Comparison of ENCODE assay signal across 21 cellular contexts in the genomic region with DNA sequence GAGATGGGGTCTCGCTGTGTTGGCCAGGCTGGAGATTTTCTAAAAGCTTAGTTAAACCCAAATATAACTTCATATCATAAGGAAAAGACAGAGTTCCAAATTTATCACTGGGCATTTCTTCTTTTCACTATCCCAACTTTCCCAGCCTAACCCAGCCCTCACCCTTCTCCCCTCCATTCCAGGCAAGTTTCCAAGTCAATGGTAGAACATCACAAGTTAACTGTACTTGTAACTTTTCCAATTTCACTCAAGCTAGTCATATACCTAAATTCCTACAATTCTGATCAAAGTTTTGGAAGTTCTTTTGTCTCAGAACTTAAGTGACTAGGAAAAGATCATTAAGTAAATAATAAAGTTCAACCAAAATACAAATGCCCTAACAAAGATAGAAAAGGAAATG.
"Had no signal": no experiment of that assay in that cellular context is flagged by ENCODE, and none has a peak within 500 bp of the region (broad histone marks: within the 10 kb centered on the region; RNA-seq: fewer than 3 reads in every experiment).

No MANE protein-coding gene starts in this region.

- H3K27ac Mint-ChIP-seq: activated CD4-positive, alpha-beta memory T cell treated with anti-CD3 and anti-CD28 coated beads, Interleukin-2, amount 10 ng/mL, durations not matched to agents 7 days and 5 days; activated CD8-positive, alpha-beta memory T cell treated with anti-CD3 and anti-CD28 coated beads, Interleukin-2, amount 10 ng/mL, durations not matched to agents 7 days and 5 days; activated naive CD8-positive, alpha-beta T cell treated with anti-CD3 and anti-CD28 coated beads for 36 hours; stimulated activated naive CD8-positive, alpha-beta T cell treated with anti-CD3 and anti-CD28 coated beads, Interleukin-15, amount 100 ng/mL, for 72 hours had no signal

- H3K4me3 Mint-ChIP-seq: activated CD4-positive, alpha-beta memory T cell treated with anti-CD3 and anti-CD28 coated beads, Interleukin-2, amount 10 ng/mL, durations not matched to agents 7 days and 5 days; activated CD8-positive, alpha-beta memory T cell treated with anti-CD3 and anti-CD28 coated beads, Interleukin-2, amount 10 ng/mL, durations not matched to agents 7 days and 5 days; activated naive CD8-positive, alpha-beta T cell treated with anti-CD3 and anti-CD28 coated beads for 36 hours; naive thymus-derived CD4-positive, alpha-beta T cell; stimulated activated naive CD8-positive, alpha-beta T cell treated with anti-CD3 and anti-CD28 coated beads, Interleukin-15, amount 100 ng/mL, for 72 hours had no signal

- H3K9me3 Mint-ChIP-seq: activated CD4-positive, alpha-beta memory T cell treated with anti-CD3 and anti-CD28 coated beads, Interleukin-2, amount 10 ng/mL, durations not matched to agents 7 days and 5 days; activated naive CD8-positive, alpha-beta T cell treated with anti-CD3 and anti-CD28 coated beads for 36 hours; naive thymus-derived CD4-positive, alpha-beta T cell; stimulated activated naive CD8-positive, alpha-beta T cell treated with anti-CD3 and anti-CD28 coated beads, Interleukin-15, amount 100 ng/mL, for 72 hours had no signal

- H3K9me3 ChIP-seq: breast epithelium, heart right ventricle, mucosa of descending colon, prostate gland, vagina had no signal

- H3K27me3 ChIP-seq: breast epithelium, heart right ventricle, vagina had no signal

- DNase-seq: activated CD4-positive, alpha-beta memory T cell treated with anti-CD3 and anti-CD28 coated beads, Interleukin-2, amount 10 ng/mL, durations not matched to agents 7 days and 5 days; activated CD4-positive, alpha-beta T cell treated with anti-CD3 and anti-CD28 coated beads for 48 hours; activated CD4-positive, CD25-positive, alpha-beta regulatory T cell; activated CD8-positive, alpha-beta memory T cell treated with anti-CD3 and anti-CD28 coated beads, Interleukin-2, amount 10 ng/mL, durations not matched to agents 7 days and 5 days; activated naive CD4-positive, alpha-beta T cell; activated naive CD8-positive, alpha-beta T cell treated with anti-CD3 and anti-CD28 coated beads for 36 hours; dermis blood vessel endothelial cell; effector memory CD4-positive, alpha-beta T cell; heart right ventricle; kidney glomerular epithelial cell; left ventricle myocardium superior; mesenchymal stem cell; mucosa of descending colon; naive thymus-derived CD4-positive, alpha-beta T cell; right cardiac atrium; stimulated activated naive CD8-positive, alpha-beta T cell treated with anti-CD3 and anti-CD28 coated beads, Interleukin-15, amount 100 ng/mL, for 72 hours; trophoblast cell had no signal

- H3K36me3 ChIP-seq: breast epithelium, prostate gland, vagina had no signal

- H3K4me1 ChIP-seq: breast epithelium had no signal

- H3K27me3 Mint-ChIP-seq: activated CD4-positive, alpha-beta memory T cell treated with anti-CD3 and anti-CD28 coated beads, Interleukin-2, amount 10 ng/mL, durations not matched to agents 7 days and 5 days; activated CD8-positive, alpha-beta memory T cell treated with anti-CD3 and anti-CD28 coated beads, Interleukin-2, amount 10 ng/mL, durations not matched to agents 7 days and 5 days; activated naive CD8-positive, alpha-beta T cell treated with anti-CD3 and anti-CD28 coated beads for 36 hours; naive thymus-derived CD4-positive, alpha-beta T cell; stimulated activated naive CD8-positive, alpha-beta T cell treated with anti-CD3 and anti-CD28 coated beads, Interleukin-15, amount 100 ng/mL, for 72 hours had no signal

- H3K27ac ChIP-seq: breast epithelium, heart right ventricle, prostate gland, skin epidermis, vagina had no signal

- ATAC-seq: activated CD8-positive, alpha-beta memory T cell treated with anti-CD3 and anti-CD28 coated beads, Interleukin-2, amount 10 ng/mL, durations not matched to agents 7 days and 5 days; heart right ventricle; left ventricle myocardium superior; mucosa of descending colon; naive thymus-derived CD4-positive, alpha-beta T cell; right cardiac atrium; stimulated activated naive CD8-positive, alpha-beta T cell treated with anti-CD3 and anti-CD28 coated beads, Interleukin-15, amount 100 ng/mL, for 72 hours had no signal

- H3K4me3 ChIP-seq: breast epithelium, heart right ventricle, mucosa of descending colon, prostate gland, skin epidermis, vagina had no signal
